In the genomic region with DNA sequence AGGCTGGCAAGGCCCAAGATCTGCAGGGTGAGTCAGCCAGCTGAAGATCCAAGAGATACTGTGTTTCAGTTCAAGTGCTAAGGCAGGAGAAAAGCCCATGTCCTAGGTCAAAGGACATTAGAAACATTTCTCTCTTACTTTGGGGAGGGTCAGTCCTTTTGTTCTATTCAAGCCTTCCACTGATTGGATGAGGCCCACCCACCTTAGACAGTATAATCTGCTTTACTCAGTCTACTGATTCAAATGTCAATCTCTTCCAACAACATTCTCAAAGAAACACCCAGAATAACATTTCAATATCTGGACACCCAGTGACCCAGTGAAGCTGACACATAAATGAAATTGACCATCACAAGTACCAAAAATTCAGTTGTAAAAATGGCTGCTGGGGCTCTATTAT, we compare ENCODE assay signal across 8 cellular contexts.
"Had no signal": no experiment of that assay in that cellular context is flagged by ENCODE, and none has a peak within 500 bp of the region (broad histone marks: within the 10 kb centered on the region; RNA-seq: fewer than 3 reads in every experiment).

No MANE protein-coding gene starts in this region.

- FAIRE-seq: G401.6, GM12878, GM12891, GM12892, GM18507, GM19239 had no signal

- DNase-seq: GDM1, GF-D8 had no signal

- ATAC-seq: GM12878 had no signal

- H3K4me3 ChIP-seq: GM12878 had no signal
